Comparison of ENCODE assay signal across 28 cellular contexts in the genomic region with DNA sequence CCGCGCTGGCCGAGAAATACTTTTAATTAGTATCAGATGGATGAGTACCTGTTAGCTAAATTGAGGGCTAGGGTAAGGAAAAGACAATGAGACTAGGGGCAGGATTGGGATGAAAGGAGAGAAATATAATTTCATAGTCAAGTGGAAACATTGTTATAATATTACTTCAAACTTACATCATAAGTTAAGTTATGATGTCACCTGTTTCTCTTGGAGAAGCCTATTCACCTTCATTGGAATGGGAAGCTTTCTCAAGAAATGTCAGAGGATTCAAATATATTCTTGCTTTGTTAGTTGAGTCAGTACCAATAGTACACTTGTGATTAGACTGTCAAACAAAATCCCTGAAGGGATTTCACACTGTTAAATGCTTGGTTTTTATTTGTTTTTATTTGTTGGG.
"Had no signal": no experiment of that assay in that cellular context is flagged by ENCODE, and none has a peak within 500 bp of the region (broad histone marks: within the 10 kb centered on the region; RNA-seq: fewer than 3 reads in every experiment).

No MANE protein-coding gene starts in this region.

- H3K27ac ChIP-seq: colonic mucosa, coronary artery, dorsolateral prefrontal cortex, epithelial cell of prostate, esophagus muscularis mucosa, esophagus squamous epithelium, foreskin keratinocyte, gastrocnemius medialis, gastroesophageal sphincter, heart left ventricle, heart right ventricle had no signal

- DNase-seq: colonic mucosa; cortex of kidney; dorsolateral prefrontal cortex; effector CD4-positive, alpha-beta T cell; effector CD8-positive, alpha-beta T cell; effector memory CD4-positive, alpha-beta T cell; effector memory CD8-positive, alpha-beta T cell; endodermal cell; erythroblast; esophagus squamous epithelium; foreskin fibroblast; foreskin keratinocyte; foreskin melanocyte; gastrocnemius medialis; glutamatergic neuron; head of caudate nucleus; heart left ventricle; heart right ventricle had no signal

- H3K4me3 Mint-ChIP-seq: dendritic cell treated with granulocyte-macrophage colony-stimulating factor and Interleukin-4, amounts not matched to agents 40 ng/mL and 50 ng/mL, for 4 days; effector memory CD8-positive, alpha-beta T cell; endodermal cell had no signal

- H3K27me3 Mint-ChIP-seq: effector memory CD8-positive, alpha-beta T cell had no signal

- H3K4me1 ChIP-seq: colonic mucosa, esophagus muscularis mucosa, esophagus squamous epithelium, foreskin keratinocyte, gastroesophageal sphincter, heart left ventricle, heart right ventricle had no signal

- H3K27ac Mint-ChIP-seq: dendritic cell treated with granulocyte-macrophage colony-stimulating factor and Interleukin-4, amounts not matched to agents 40 ng/mL and 50 ng/mL, for 4 days; effector memory CD8-positive, alpha-beta T cell; endodermal cell had no signal

- H3K27me3 ChIP-seq: colonic mucosa, dorsolateral prefrontal cortex, esophagus muscularis mucosa, esophagus squamous epithelium, foreskin keratinocyte, gastrocnemius medialis, gastroesophageal sphincter, heart left ventricle, heart right ventricle had no signal

- H3K9me3 ChIP-seq: colonic mucosa, esophagus muscularis mucosa, esophagus squamous epithelium, gastrocnemius medialis, gastroesophageal sphincter had no signal

- H3K36me3 ChIP-seq: colonic mucosa, esophagus muscularis mucosa, esophagus squamous epithelium, gastrocnemius medialis, gastroesophageal sphincter had no signal

- H3K4me3 ChIP-seq: colonic mucosa, coronary artery, dorsolateral prefrontal cortex, esophagus muscularis mucosa, esophagus squamous epithelium, gastrocnemius medialis, gastroesophageal sphincter, heart left ventricle, heart right ventricle had no signal

- FAIRE-seq: colon, endometrium, endothelial cell of umbilical vein, frontal cortex had no signal

- ATAC-seq: effector memory CD8-positive, alpha-beta T cell; esophagus mucosa; foreskin keratinocyte; gastrocnemius medialis; gastroesophageal sphincter; heart left ventricle; heart right ventricle had no signal
